5 cellular contexts compared by ENCODE assay signal in the genomic region with DNA sequence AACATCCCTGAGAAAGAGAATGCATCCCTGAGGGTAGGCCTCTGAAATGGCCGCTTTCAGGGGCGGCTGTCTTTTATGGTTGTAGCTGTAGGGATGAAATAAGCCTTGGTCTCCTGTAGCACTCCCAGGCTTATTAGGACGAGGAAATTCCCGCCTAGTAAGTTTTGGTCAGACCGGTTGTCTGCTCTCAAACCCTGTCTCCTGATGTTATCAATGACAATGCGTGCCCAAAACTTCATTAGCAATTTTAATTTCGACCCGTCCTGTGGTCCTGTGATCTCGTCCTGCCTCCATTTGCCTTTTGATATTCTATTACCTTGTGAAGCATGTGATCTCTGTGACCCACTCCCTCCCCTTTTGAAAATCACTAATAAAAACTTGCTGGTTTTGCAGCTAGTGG. TPM values are rescaled to one million over a fixed set of nuclear protein-coding genes. Genes with fewer than 3 reads are reported as not detected.
"Had no signal": no experiment of that assay in that cellular context is flagged by ENCODE, and none has a peak within 500 bp of the region (broad histone marks: within the 10 kb centered on the region; RNA-seq: fewer than 3 reads in every experiment).

No MANE protein-coding gene starts in this region.

RNA-seq across cellular contexts. Expression of gene PLA2G2A, which starts 10.7 kb away (rescaled TPM):
- total RNA-seq: LHCN-M2, MCF 10A, PC-9, RPMI7951, SJCRH30 had no signal
